1 cellular context compared by ENCODE assay signal in genomic region chr4:4541661-4542570, GRCh38.
TF ChIP-seq lines count a peak whose summit lies in the region.

Gene STX18, minus strand, starts transcription at chr4:4542048. Its CDS starts 84 bp downstream, at chr4:4541964.

TF ChIP-seq in K562, 482 proteins besides CTCF, POLR2A, EP300 and RAD21 (continued from another document and continues in another):
- TF ChIP-seq PYGO2 (tag; IDR thresholded peaks at IDR 0.05), result 0 out of 2 replicates have a peak, but pooled peaks have one; percentile 5
- no peak for TF ChIP-seq MEF2D (tag; conservative IDR thresholded peaks at IDR 0.05; ENCODE audit: low read depth)
- TF ChIP-seq ZKSCAN8 (CRISPR knock-in tag; IDR thresholded peaks at IDR 0.05), result no peak
- TF ChIP-seq ZBTB34 (CRISPR knock-in tag; IDR thresholded peaks at IDR 0.05), result no peak
- peak; percentile 56 for TF ChIP-seq ARID1B (IDR thresholded peaks at IDR 0.05)
- no peak for TF ChIP-seq ZNF561 (CRISPR knock-in tag; conservative IDR thresholded peaks at IDR 0.05)
- TF ChIP-seq ESRRB (CRISPR knock-in tag; IDR thresholded peaks at IDR 0.05; ENCODE audit: borderline replicate concordance), result no peak
- no peak for TF ChIP-seq HDAC2 (IDR thresholded peaks at IDR 0.05)
- TF ChIP-seq ZBTB43 (CRISPR knock-in tag; IDR thresholded peaks at IDR 0.05), result no peak
- peak; percentile 96 for TF ChIP-seq RFX1 (IDR thresholded peaks at IDR 0.05)
- TF ChIP-seq ZNF197 (CRISPR knock-in tag; IDR thresholded peaks at IDR 0.05; ENCODE audit: low read depth), result no peak
- peak in 1 of 2 experiments; percentile 40; a peak in 1 of 4 replicates for TF ChIP-seq ETV6 (IDR thresholded peaks at IDR 0.05; ENCODE audit: borderline replicate concordance in 1 of 2, low read depth in 2 of 2, low read length in 1 of 2)
- no peak for TF ChIP-seq ETV6 (CRISPR knock-in tag; IDR thresholded peaks at IDR 0.05; ENCODE audit: borderline replicate concordance)
- TF ChIP-seq TARDBP (IDR thresholded peaks at IDR 0.05), result peak; percentile 79; the same call in 1 of the 2 replicates
- TF ChIP-seq NCOA6 (IDR thresholded peaks at IDR 0.05), result no peak
- TF ChIP-seq BRD9 (IDR thresholded peaks at IDR 0.05; ENCODE audit: low read depth, partially characterized antibody), result no peak
- no peak for TF ChIP-seq TAL1 (IDR thresholded peaks at IDR 0.05)
- peak; percentile 65 for TF ChIP-seq SAP30 (IDR thresholded peaks at IDR 0.05; ENCODE audit: borderline replicate concordance, insufficient read depth, low read depth, low read length, poor library complexity, severe bottlenecking)
- no peak for TF ChIP-seq XRCC4 (IDR thresholded peaks at IDR 0.05; ENCODE audit: extremely low read depth, insufficient read depth, insufficient read length)
- TF ChIP-seq TRIM28 (IDR thresholded peaks at IDR 0.05), result peak; percentile 36; the same call in 1 of the 2 replicates
- no peak for TF ChIP-seq SRSF9 (IDR thresholded peaks at IDR 0.05; ENCODE audit: borderline replicate concordance, low read depth, low read length)
- TF ChIP-seq, protein P1, sequence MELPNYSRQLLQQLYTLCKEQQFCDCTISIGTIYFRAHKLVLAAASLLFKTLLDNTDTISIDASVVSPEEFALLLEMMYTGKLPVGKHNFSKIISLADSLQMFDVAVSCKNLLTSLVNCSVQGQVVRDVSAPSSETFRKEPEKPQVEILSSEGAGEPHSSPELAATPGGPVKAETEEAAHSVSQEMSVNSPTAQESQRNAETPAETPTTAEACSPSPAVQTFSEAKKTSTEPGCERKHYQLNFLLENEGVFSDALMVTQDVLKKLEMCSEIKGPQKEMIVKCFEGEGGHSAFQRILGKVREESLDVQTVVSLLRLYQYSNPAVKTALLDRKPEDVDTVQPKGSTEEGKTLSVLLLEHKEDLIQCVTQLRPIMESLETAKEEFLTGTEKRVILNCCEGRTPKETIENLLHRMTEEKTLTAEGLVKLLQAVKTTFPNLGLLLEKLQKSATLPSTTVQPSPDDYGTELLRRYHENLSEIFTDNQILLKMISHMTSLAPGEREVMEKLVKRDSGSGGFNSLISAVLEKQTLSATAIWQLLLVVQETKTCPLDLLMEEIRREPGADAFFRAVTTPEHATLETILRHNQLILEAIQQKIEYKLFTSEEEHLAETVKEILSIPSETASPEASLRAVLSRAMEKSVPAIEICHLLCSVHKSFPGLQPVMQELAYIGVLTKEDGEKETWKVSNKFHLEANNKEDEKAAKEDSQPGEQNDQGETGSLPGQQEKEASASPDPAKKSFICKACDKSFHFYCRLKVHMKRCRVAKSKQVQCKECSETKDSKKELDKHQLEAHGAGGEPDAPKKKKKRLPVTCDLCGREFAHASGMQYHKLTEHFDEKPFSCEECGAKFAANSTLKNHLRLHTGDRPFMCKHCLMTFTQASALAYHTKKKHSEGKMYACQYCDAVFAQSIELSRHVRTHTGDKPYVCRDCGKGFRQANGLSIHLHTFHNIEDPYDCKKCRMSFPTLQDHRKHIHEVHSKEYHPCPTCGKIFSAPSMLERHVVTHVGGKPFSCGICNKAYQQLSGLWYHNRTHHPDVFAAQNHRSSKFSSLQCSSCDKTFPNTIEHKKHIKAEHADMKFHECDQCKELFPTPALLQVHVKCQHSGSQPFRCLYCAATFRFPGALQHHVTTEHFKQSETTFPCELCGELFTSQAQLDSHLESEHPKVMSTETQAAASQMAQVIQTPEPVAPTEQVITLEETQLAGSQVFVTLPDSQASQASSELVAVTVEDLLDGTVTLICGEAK (IDR thresholded peaks at IDR 0.05), result peak; percentile 96
- TF ChIP-seq, protein P1 (CRISPR knock-in tag; IDR thresholded peaks at IDR 0.05), result peak; percentile 56; the same call in 1 of the 2 replicates
- no peak for TF ChIP-seq ZNF3 (CRISPR knock-in tag; IDR thresholded peaks at IDR 0.05)
- no peak for TF ChIP-seq TAF15 (IDR thresholded peaks at IDR 0.05; ENCODE audit: low read depth, low read length)
- TF ChIP-seq, protein P2, sequence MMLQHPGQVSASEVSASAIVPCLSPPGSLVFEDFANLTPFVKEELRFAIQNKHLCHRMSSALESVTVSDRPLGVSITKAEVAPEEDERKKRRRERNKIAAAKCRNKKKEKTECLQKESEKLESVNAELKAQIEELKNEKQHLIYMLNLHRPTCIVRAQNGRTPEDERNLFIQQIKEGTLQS (IDR thresholded peaks at IDR 0.05), result 0 out of 2 replicates have a peak, but pooled peaks have one; percentile 20
- TF ChIP-seq, protein P2 (CRISPR knock-in tag; conservative IDR thresholded peaks at IDR 0.05), result 0 out of 2 replicates have a peak, but pooled peaks have one; percentile 31
- peak; percentile 99 for TF ChIP-seq NCOA1 (IDR thresholded peaks at IDR 0.05; ENCODE audit: low read depth)
- no peak for TF ChIP-seq ZFPM2 (CRISPR knock-in tag; IDR thresholded peaks at IDR 0.05)
- no peak for TF ChIP-seq ZNF586 (CRISPR knock-in tag; conservative IDR thresholded peaks at IDR 0.05)
- peak; percentile 98 for TF ChIP-seq PCBP1 (IDR thresholded peaks at IDR 0.05; ENCODE audit: low read depth, low read length, poor library complexity, severe bottlenecking)
- TF ChIP-seq HEY1 (CRISPR knock-in tag; IDR thresholded peaks at IDR 0.05; ENCODE audit: borderline replicate concordance), result no peak
- TF ChIP-seq ZNF57 (CRISPR knock-in tag; IDR thresholded peaks at IDR 0.05), result no peak
- TF ChIP-seq, protein P3, sequence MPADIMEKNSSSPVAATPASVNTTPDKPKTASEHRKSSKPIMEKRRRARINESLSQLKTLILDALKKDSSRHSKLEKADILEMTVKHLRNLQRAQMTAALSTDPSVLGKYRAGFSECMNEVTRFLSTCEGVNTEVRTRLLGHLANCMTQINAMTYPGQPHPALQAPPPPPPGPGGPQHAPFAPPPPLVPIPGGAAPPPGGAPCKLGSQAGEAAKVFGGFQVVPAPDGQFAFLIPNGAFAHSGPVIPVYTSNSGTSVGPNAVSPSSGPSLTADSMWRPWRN (IDR thresholded peaks at IDR 0.05; ENCODE audit: low read depth), result no peak
- 0 out of 2 replicates have a peak, but pooled peaks have one; percentile 16 for TF ChIP-seq MITF (IDR thresholded peaks at IDR 0.05)
- peak; percentile 15 to 90; a peak in 3 of 4 replicates for TF ChIP-seq HDAC1 (IDR thresholded peaks at IDR 0.05)
- TF ChIP-seq DPF2 (IDR thresholded peaks at IDR 0.05), result peak; percentile 43; the same call in 1 of the 2 replicates
- peak; percentile 61; the same call in 1 of the 2 replicates for TF ChIP-seq KLF6 (CRISPR knock-in tag; IDR thresholded peaks at IDR 0.05; ENCODE audit: borderline replicate concordance)
- TF ChIP-seq RBM34 (IDR thresholded peaks at IDR 0.05; ENCODE audit: borderline replicate concordance, insufficient read depth, low read length), result no peak
- TF ChIP-seq ZC3H11A (IDR thresholded peaks at IDR 0.05; ENCODE audit: low read depth, low read length), result peak; percentile 96
- TF ChIP-seq, protein P4, sequence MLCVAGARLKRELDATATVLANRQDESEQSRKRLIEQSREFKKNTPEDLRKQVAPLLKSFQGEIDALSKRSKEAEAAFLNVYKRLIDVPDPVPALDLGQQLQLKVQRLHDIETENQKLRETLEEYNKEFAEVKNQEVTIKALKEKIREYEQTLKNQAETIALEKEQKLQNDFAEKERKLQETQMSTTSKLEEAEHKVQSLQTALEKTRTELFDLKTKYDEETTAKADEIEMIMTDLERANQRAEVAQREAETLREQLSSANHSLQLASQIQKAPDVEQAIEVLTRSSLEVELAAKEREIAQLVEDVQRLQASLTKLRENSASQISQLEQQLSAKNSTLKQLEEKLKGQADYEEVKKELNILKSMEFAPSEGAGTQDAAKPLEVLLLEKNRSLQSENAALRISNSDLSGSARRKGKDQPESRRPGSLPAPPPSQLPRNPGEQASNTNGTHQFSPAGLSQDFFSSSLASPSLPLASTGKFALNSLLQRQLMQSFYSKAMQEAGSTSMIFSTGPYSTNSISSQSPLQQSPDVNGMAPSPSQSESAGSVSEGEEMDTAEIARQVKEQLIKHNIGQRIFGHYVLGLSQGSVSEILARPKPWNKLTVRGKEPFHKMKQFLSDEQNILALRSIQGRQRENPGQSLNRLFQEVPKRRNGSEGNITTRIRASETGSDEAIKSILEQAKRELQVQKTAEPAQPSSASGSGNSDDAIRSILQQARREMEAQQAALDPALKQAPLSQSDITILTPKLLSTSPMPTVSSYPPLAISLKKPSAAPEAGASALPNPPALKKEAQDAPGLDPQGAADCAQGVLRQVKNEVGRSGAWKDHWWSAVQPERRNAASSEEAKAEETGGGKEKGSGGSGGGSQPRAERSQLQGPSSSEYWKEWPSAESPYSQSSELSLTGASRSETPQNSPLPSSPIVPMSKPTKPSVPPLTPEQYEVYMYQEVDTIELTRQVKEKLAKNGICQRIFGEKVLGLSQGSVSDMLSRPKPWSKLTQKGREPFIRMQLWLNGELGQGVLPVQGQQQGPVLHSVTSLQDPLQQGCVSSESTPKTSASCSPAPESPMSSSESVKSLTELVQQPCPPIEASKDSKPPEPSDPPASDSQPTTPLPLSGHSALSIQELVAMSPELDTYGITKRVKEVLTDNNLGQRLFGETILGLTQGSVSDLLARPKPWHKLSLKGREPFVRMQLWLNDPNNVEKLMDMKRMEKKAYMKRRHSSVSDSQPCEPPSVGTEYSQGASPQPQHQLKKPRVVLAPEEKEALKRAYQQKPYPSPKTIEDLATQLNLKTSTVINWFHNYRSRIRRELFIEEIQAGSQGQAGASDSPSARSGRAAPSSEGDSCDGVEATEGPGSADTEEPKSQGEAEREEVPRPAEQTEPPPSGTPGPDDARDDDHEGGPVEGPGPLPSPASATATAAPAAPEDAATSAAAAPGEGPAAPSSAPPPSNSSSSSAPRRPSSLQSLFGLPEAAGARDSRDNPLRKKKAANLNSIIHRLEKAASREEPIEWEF (CRISPR knock-in tag; IDR thresholded peaks at IDR 0.05), result no peak
- no peak for TF ChIP-seq CHD1 (IDR thresholded peaks at IDR 0.05; ENCODE audit: low read length)
- TF ChIP-seq ZNF217 (CRISPR knock-in tag; IDR thresholded peaks at IDR 0.05), result no peak
